1 cellular context compared by ENCODE assay signal in the genomic region with DNA sequence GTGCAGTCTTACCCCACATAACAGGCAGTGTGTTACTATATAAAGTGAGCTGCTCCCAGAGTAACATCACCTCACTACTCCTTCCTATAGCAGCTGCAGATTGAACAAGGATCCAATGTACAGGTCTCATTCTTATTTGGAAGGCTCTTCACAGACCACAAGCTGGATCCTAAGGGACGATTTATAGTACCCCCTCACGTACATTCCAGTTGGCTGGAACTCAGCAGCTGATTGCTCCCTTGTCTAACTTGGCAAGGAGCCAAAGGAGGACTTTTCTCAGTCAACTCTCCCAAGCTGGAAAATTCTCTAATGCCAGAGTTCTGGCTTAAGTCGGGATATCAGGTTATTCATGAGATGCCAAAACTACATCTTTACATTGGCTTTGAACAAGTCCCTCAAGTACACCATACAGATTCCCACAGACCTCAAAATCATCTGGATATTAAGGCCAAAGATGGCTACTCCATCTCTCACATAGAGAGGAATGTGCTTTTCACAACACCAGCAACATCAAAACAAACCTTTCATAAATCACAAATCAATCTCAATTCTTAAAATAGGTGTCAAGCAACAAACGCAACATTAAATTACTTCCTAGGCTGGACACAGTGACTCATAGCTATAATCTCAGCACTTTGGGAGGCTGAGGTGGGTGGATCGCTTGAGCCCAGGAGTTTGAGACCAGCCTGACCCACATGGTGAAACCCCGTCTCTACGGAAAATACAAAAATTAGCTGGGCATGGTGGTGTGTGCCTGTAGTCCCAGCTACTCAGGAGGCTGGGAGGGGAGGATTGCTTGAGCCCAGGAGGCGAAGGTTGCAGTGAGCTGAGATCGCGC.
TF ChIP-seq lines count a peak whose summit lies in the region.

No MANE protein-coding gene starts in this region.

TF ChIP-seq in K562, 482 proteins besides CTCF, POLR2A, EP300 and RAD21:
- peak; percentile 96 for TF ChIP-seq NFIC (IDR thresholded peaks at IDR 0.05)
- no peak for TF ChIP-seq UBTF (IDR thresholded peaks at IDR 0.05; ENCODE audit: borderline replicate concordance in 1 of 2, low read depth in 2 of 2, low read length in 2 of 2)
- no peak for TF ChIP-seq ZNF766 (CRISPR knock-in tag; conservative IDR thresholded peaks at IDR 0.05)
- peak; percentile 90 for TF ChIP-seq NFIX (CRISPR knock-in tag; IDR thresholded peaks at IDR 0.05; ENCODE audit: low read depth)
- no peak for TF ChIP-seq ZNF274 (IDR thresholded peaks at IDR 0.05; ENCODE audit: borderline replicate concordance, low read depth, low read length)
- no peak for TF ChIP-seq TCF3 (CRISPR knock-in tag; IDR thresholded peaks at IDR 0.05)
